Comparison of ENCODE assay signal across 27 cellular contexts in the genomic region with DNA sequence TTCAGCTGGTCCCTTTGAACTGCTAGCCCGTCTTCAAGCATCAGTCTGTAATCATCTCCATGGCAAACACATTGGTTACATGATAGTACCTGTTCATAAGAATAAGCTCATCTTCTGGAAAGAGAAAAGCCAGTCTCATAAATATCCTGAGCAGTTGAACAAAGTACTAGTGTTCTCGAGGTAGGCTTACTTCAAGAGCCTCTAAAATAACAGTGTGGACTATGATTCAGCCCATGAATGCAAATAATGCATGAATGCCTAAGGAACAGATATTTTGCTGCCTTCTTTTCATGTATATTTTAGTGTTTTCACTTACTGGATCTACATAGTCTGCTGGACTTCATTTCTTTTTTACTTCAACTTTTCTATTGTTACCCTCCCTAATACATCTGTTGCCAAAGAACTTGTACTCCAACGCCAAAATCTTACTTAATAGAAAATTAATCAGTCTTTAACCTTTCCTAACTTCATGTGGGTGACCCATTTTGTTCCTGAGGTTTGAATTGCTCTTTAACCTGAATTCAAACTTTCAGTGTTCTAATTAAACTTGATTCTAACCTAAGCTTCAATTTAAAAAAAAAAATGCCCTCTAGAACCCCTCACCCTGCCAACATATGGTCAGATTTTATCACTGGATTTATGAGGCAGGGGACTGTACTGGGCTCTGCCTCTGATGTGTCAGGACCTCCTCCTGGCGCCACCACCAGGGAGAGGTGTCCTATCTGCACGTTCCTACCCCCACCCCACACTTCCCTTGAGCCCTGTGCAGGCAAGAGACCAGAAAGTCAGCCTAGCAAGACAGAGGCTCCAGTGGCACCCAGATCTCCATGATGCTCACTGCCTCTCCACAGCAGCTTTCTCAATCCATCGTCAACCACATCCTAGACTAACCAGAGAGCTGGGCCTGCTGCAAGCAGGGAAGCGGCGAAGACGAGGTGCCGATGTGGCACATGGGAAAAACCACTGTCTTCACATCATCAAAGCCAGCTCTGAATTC.
DNase-seq lines count a peak whose midpoint lies in the region; ATAC-seq and TF ChIP-seq lines count a peak whose summit lies in the region.
"Had no signal": no experiment of that assay in that cellular context is flagged by ENCODE, and none has a peak within 500 bp of the region (broad histone marks: within the 10 kb centered on the region; RNA-seq: fewer than 3 reads in every experiment).

No MANE protein-coding gene starts in this region.

- H3K9me3 ChIP-seq in BE2C (no peaks in the 10 kb centered on the region), DND-41 (ENCODE audit: insufficient read depth, low read length, severe bottlenecking) (no peaks in the 10 kb centered on the region), right lobe of liver (no peaks in the 10 kb centered on the region)
- H3K9me3 ChIP-seq: adrenal gland, SJSA1, tibial artery had no signal

- 74% methylated on average over 10 of the region's 10 CpGs for WGBS in right lobe of liver (ENCODE audit: insufficient coverage, low coverage, low lambda C conversion rate, missing lambda C conversion rate)

- H3K27ac ChIP-seq in DND-41 (ENCODE audit: low read length): no peak overlapping the region
- H3K27ac ChIP-seq in right lobe of liver: peak overlapping the region in 2 of 3 donors; percentile 14 to 38
- H3K27ac ChIP-seq: adrenal gland, GM23248, hepatocyte, SJSA1, tibial artery had no signal

- DNase-seq in BE2C (peak; percentile 28), DND-41 (no peak), astrocyte of the hippocampus (ENCODE audit: low read depth, low spot score) (peak; percentile 8), right lobe of liver (no peak)
- DNase-seq in stimulated activated CD4-positive, alpha-beta T cell treated with anti-CD3 and anti-CD28 coated beads, Interleukin-12 subunit alpha, Interleukin-12 subunit beta, amount 100 ng/mL, for 4 hours: no peak
- DNase-seq: activated CD4-positive, alpha-beta T cell treated with anti-CD3 and anti-CD28 coated beads for 48 hours; activated gamma-delta T cell treated with Interleukin-2 at 50 U/mL for 16 hours; adrenal gland; CD4-positive, alpha-beta T cell; DMS79; effector memory CD4-positive, alpha-beta T cell; GM23248; Karpas-422; left ventricle myocardium superior; midbrain; naive thymus-derived CD8-positive, alpha-beta T cell; NCI-H1092; NCI-H187; NCI-H526 treated with DMSO at 0.1 percent for 48 hours; stimulated activated CD4-positive, alpha-beta T cell treated with anti-CD3 and anti-CD28 coated beads, Interleukin-15, amount 100 ng/mL, for 24 hours; stimulated activated naive CD8-positive, alpha-beta T cell treated with anti-CD3 and anti-CD28 coated beads, Interleukin-15, amount 100 ng/mL, for 72 hours had no signal

- H3K36me3 ChIP-seq in BE2C: no peaks in the 10 kb centered on the region
- H3K36me3 ChIP-seq in DND-41 (ENCODE audit: insufficient read depth, low read length): no peaks in the 10 kb centered on the region
- H3K36me3 ChIP-seq in right lobe of liver: no peaks in the 10 kb centered on the region
- H3K36me3 ChIP-seq: adrenal gland, SJSA1, tibial artery had no signal

- TF ChIP-seq CTCF in BE2C (IDR thresholded peaks at IDR 0.05; ENCODE audit: low read depth, low read length): no peak
- TF ChIP-seq CTCF in DND-41 (IDR thresholded peaks at IDR 0.05; ENCODE audit: borderline replicate concordance, extremely low read depth, low read length, poor library complexity, severe bottlenecking): no peak
- TF ChIP-seq CTCF in right lobe of liver (IDR thresholded peaks at IDR 0.05): no peak

- no peak overlapping the region for H3K9ac ChIP-seq in DND-41 (ENCODE audit: low read depth, low read length)
- H3K9ac ChIP-seq: GM23248 had no signal

- H4K20me1 ChIP-seq in DND-41 (ENCODE audit: insufficient read depth, low read length): no peaks in the 10 kb centered on the region

- H3K79me2 ChIP-seq in DND-41 (ENCODE audit: insufficient read depth, low read length): no peaks in the 10 kb centered on the region
- H3K79me2 ChIP-seq: hepatocyte had no signal

- H3K27me3 ChIP-seq in BE2C (no peaks in the 10 kb centered on the region), DND-41 (ENCODE audit: insufficient read depth, low read length, poor library complexity) (no peaks in the 10 kb centered on the region), right lobe of liver (no peaks in the 10 kb centered on the region)
- H3K27me3 ChIP-seq: adrenal gland, hepatocyte, SJSA1, tibial artery had no signal

- no peak for TF ChIP-seq POLR2A in right lobe of liver (IDR thresholded peaks at IDR 0.05)

- H3K4me1 ChIP-seq in BE2C (no peaks in the 10 kb centered on the region), DND-41 (ENCODE audit: insufficient read depth, low read length) (no peaks in the 10 kb centered on the region), right lobe of liver (peaks cover 0 to 51% (median 23%) of the 10 kb centered on the region in 4 donors)
- H3K4me1 ChIP-seq: adrenal gland, SJSA1 had no signal

- no peak overlapping the region for H2AFZ ChIP-seq in DND-41 (ENCODE audit: low read depth, low read length)
- H2AFZ ChIP-seq: GM23248, hepatocyte had no signal

- no peak overlapping the region for H3K4me2 ChIP-seq in DND-41 (ENCODE audit: insufficient read depth, low read length)
- H3K4me2 ChIP-seq: hepatocyte had no signal

- no peak overlapping the region for H3K4me3 ChIP-seq in BE2C (ENCODE audit: low read depth, low read length)
- H3K4me3 ChIP-seq in DND-41 (ENCODE audit: low read depth in 1 of 2, low read length in 2 of 2): no peak overlapping the region
- no peak overlapping the region for H3K4me3 ChIP-seq in right lobe of liver
- H3K4me3 ChIP-seq: adrenal gland, GM23248, hepatocyte, SJSA1, tibial artery had no signal

- intact Hi-C loops in right lobe of liver (cut with DNase I): loop anchor here in 1 of 2 donors (10.0 kb wide), 1 partner anchor 268 kb away; a partner anchor contains a TSS

- ATAC-seq in DND-41 (ENCODE audit: insufficient read depth, low read depth) (peak; percentile 61; the same call in 2 of the 3 replicates), right lobe of liver (no peak), HG02610 (IDR thresholded peaks at IDR 0.05; ENCODE audit: unreplicated experiment) (no peak)
- no peak for ATAC-seq in activated CD4-positive, CD25-positive, alpha-beta regulatory T cell treated with anti-CD3 and anti-CD28 coated beads, Interleukin-2, amount 50 U/mL, for 24 hours
- ATAC-seq: left ventricle myocardium superior; naive thymus-derived CD8-positive, alpha-beta T cell; sciatic nerve; stimulated activated naive CD8-positive, alpha-beta T cell treated with anti-CD3 and anti-CD28 coated beads, Interleukin-15, amount 100 ng/mL, for 72 hours had no signal

Comparison
In these comparisons a context has a peak if more than half of its experiments do, and no peak if none do; other contexts are left out.
1. DNase-seq: peak in BE2C (single experiment) and astrocyte of the hippocampus (single experiment); none in DND-41 (single experiment), right lobe of liver (0 of 3) and stimulated activated CD4-positive, alpha-beta T cell treated with anti-CD3 and anti-CD28 coated beads, Interleukin-12 subunit alpha, Interleukin-12 subunit beta, amount 100 ng/mL, for 4 hours (single experiment).